Comparison of ENCODE assay signal across 1 cellular context in the genomic region with DNA sequence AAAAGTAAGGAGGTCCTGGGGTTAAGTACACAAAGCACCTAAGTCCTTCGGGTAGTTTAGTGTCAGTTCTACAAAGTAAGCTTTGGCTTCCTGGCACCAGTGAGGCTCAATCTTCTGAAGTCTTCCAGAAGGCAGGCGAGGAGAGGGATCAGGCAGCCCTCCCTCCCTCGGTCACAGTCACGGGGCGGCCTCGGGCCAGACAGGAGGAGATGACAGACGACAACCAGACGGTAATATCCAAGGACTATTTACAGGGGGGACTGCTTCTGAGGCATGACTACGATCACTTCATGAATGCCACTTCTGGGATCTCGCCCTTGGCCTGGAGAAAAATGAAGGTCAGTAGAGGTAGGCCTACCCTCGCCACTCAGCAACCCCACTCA.
TF ChIP-seq lines count a peak whose summit lies in the region.

No MANE protein-coding gene starts in this region.

TF ChIP-seq in liver, 16 proteins besides CTCF, POLR2A, EP300 and RAD21 (continued from another document):
- TF ChIP-seq, protein P1, sequence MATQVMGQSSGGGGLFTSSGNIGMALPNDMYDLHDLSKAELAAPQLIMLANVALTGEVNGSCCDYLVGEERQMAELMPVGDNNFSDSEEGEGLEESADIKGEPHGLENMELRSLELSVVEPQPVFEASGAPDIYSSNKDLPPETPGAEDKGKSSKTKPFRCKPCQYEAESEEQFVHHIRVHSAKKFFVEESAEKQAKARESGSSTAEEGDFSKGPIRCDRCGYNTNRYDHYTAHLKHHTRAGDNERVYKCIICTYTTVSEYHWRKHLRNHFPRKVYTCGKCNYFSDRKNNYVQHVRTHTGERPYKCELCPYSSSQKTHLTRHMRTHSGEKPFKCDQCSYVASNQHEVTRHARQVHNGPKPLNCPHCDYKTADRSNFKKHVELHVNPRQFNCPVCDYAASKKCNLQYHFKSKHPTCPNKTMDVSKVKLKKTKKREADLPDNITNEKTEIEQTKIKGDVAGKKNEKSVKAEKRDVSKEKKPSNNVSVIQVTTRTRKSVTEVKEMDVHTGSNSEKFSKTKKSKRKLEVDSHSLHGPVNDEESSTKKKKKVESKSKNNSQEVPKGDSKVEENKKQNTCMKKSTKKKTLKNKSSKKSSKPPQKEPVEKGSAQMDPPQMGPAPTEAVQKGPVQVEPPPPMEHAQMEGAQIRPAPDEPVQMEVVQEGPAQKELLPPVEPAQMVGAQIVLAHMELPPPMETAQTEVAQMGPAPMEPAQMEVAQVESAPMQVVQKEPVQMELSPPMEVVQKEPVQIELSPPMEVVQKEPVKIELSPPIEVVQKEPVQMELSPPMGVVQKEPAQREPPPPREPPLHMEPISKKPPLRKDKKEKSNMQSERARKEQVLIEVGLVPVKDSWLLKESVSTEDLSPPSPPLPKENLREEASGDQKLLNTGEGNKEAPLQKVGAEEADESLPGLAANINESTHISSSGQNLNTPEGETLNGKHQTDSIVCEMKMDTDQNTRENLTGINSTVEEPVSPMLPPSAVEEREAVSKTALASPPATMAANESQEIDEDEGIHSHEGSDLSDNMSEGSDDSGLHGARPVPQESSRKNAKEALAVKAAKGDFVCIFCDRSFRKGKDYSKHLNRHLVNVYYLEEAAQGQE (IDR thresholded peaks at IDR 0.05) = no peak
- no peak for TF ChIP-seq NR2F2 (IDR thresholded peaks at IDR 0.05)
TF ChIP-seq in liver: peak in this region for 0.
